Comparison of ENCODE assay signal across 1 cellular context in the genomic region with DNA sequence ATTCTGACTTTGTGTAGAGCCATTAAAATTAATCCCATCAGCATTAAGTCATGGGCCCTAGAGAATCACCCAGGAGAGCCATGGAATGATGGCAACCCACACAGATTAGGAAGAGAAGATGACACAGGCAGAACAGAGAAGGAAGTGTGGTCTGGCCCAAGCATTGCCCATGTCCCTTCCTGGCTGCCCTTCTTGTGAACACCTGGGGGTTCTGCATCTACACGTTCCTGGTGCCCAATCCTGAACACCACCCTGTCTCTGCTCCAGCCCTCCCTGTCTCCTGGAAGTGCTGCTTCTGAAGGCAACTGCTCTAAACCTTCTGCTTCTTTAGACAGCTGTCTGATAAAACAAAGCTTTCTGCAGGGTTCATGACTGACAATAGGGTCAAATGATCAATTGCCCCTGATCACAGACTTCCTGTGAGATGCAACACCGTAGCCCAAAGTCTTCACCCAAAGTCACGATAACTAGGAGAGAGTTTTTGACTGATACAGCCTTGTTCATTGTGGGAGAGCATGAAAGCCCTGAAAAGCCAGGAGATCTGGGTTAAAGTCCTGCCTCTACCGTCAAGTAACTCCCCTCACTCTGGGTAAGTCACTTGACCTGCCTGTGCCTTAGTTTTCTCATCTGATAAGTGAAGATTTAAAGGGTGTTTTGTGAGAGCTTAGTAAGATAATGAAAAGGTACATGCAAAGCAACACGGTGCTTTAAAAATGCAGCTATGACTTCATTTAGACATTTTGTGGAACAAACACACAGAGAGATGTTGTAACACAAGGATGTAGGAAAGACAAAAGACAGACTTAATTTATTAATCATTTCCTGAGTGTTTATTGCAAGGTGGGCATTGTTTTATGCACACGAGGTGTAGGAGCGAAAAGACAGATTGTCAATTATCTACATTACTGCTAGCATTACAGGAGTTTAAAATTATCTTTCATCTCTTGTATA.
TF ChIP-seq lines count a peak whose summit lies in the region.

No MANE protein-coding gene starts in this region.

TF ChIP-seq in WTC11, 78 proteins besides CTCF, POLR2A, EP300 and RAD21 (continued from another document):
- TF ChIP-seq, protein P1, sequence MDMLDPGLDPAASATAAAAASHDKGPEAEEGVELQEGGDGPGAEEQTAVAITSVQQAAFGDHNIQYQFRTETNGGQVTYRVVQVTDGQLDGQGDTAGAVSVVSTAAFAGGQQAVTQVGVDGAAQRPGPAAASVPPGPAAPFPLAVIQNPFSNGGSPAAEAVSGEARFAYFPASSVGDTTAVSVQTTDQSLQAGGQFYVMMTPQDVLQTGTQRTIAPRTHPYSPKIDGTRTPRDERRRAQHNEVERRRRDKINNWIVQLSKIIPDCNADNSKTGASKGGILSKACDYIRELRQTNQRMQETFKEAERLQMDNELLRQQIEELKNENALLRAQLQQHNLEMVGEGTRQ (CRISPR knock-in tag; IDR thresholded peaks at IDR 0.05) = no peak
- TF ChIP-seq FOXK1 (CRISPR knock-in tag; IDR thresholded peaks at IDR 0.05) (no peak), TCF7 (CRISPR knock-in tag; IDR thresholded peaks at IDR 0.05; ENCODE audit: low read depth) (no peak), SP1 (CRISPR knock-in tag; conservative IDR thresholded peaks at IDR 0.05) (no peak), CREB1 (CRISPR knock-in tag; IDR thresholded peaks at IDR 0.05) (no peak), ZNF263 (CRISPR knock-in tag; IDR thresholded peaks at IDR 0.05; ENCODE audit: low read depth) (no peak)
- TF ChIP-seq, protein P2, sequence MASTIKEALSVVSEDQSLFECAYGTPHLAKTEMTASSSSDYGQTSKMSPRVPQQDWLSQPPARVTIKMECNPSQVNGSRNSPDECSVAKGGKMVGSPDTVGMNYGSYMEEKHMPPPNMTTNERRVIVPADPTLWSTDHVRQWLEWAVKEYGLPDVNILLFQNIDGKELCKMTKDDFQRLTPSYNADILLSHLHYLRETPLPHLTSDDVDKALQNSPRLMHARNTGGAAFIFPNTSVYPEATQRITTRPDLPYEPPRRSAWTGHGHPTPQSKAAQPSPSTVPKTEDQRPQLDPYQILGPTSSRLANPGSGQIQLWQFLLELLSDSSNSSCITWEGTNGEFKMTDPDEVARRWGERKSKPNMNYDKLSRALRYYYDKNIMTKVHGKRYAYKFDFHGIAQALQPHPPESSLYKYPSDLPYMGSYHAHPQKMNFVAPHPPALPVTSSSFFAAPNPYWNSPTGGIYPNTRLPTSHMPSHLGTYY (CRISPR knock-in tag; IDR thresholded peaks at IDR 0.05) = no peak
- TF ChIP-seq, protein P3, sequence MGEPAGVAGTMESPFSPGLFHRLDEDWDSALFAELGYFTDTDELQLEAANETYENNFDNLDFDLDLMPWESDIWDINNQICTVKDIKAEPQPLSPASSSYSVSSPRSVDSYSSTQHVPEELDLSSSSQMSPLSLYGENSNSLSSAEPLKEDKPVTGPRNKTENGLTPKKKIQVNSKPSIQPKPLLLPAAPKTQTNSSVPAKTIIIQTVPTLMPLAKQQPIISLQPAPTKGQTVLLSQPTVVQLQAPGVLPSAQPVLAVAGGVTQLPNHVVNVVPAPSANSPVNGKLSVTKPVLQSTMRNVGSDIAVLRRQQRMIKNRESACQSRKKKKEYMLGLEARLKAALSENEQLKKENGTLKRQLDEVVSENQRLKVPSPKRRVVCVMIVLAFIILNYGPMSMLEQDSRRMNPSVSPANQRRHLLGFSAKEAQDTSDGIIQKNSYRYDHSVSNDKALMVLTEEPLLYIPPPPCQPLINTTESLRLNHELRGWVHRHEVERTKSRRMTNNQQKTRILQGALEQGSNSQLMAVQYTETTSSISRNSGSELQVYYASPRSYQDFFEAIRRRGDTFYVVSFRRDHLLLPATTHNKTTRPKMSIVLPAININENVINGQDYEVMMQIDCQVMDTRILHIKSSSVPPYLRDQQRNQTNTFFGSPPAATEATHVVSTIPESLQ (CRISPR knock-in tag; IDR thresholded peaks at IDR 0.05) = no peak
- TF ChIP-seq, protein P4, sequence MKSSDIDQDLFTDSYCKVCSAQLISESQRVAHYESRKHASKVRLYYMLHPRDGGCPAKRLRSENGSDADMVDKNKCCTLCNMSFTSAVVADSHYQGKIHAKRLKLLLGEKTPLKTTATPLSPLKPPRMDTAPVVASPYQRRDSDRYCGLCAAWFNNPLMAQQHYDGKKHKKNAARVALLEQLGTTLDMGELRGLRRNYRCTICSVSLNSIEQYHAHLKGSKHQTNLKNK (CRISPR knock-in tag; IDR thresholded peaks at IDR 0.05) = no peak
